Comparison of ENCODE assay signal across 26 cellular contexts in genomic region chr5:170662966-170663365, GRCh38.
"Had no signal": no experiment of that assay in that cellular context is flagged by ENCODE, and none has a peak within 500 bp of the region (broad histone marks: within the 10 kb centered on the region; RNA-seq: fewer than 3 reads in every experiment).

No MANE protein-coding gene starts in this region.

- H3K27ac ChIP-seq: adrenal gland, brain microvascular endothelial cell, neutrophil, right lobe of liver, thoracic aorta had no signal

- ATAC-seq: activated CD8-positive, alpha-beta T cell treated with anti-CD3 and anti-CD28 coated beads for 36 hours; effector memory CD8-positive, alpha-beta T cell; left colon; right lobe of liver had no signal

- H3K4me3 ChIP-seq: adrenal gland, right lobe of liver, thoracic aorta had no signal

- DNase-seq: activated B cell treated with CpG ODN at 0.5 μM for 24 hours; activated CD4-positive, alpha-beta T cell treated with anti-CD3 and anti-CD28 coated beads, Interleukin-2, amount 50 U/mL, for 1 hour; activated CD8-positive, alpha-beta T cell treated with anti-CD3 and anti-CD28 coated beads for 36 hours; activated effector memory CD4-positive, alpha-beta T cell treated with Interleukin-2 at 50 U/mL for 16 hours; activated naive CD4-positive, alpha-beta T cell treated with Interleukin-2 at 50 U/mL for 16 hours; activated naive CD8-positive, alpha-beta T cell treated with anti-CD3 and anti-CD28 coated beads for 36 hours; activated T-cell treated with anti-CD3 and anti-CD28 coated beads for 4 hours; adrenal gland; brain microvascular endothelial cell; caudate nucleus; cortex of kidney; effector memory CD8-positive, alpha-beta T cell; erythroblast; head of caudate nucleus; hippocampal formation; left colon; naive B cell; nephron progenitor cell; right lobe of liver; stimulated activated CD4-positive, alpha-beta T cell treated with anti-CD3 and anti-CD28 coated beads, Interleukin-2, amount 100 ng/mL, for 48 hours; trophoblast cell had no signal

- H3K9me3 ChIP-seq: adrenal gland, neutrophil, right lobe of liver, thoracic aorta had no signal

- H3K36me3 ChIP-seq: adrenal gland, brain microvascular endothelial cell, neutrophil, right lobe of liver, thoracic aorta had no signal

- H3K27me3 ChIP-seq: adrenal gland, brain microvascular endothelial cell, right lobe of liver had no signal

- FAIRE-seq: astrocyte, keratinocyte, urothelium cell line had no signal

- H3K4me1 ChIP-seq: adrenal gland, right lobe of liver had no signal
